In genomic region chr16:20900299-20901067, GRCh38 we compare ENCODE assay signal across 8 cellular contexts. TPM values are rescaled to one million over a fixed set of nuclear protein-coding genes. Genes with fewer than 3 reads are reported as not detected.
A peak's percentile ranks its signal among the peaks of the same experiment; 100 is the strongest.
DNase-seq lines count a peak whose midpoint lies in the region; ATAC-seq, FAIRE-seq and TF ChIP-seq lines count a peak whose summit lies in the region.

Gene DCUN1D3 (minus strand): TSS chr16:20900358. CDS start chr16:20862538, 37,820 bp downstream.
Gene LYRM1 (plus strand): TSS chr16:20900771. CDS start chr16:20915556, 14,785 bp downstream.

- ATAC-seq in stimulated activated naive CD8-positive, alpha-beta T cell treated with anti-CD3 and anti-CD28 coated beads, Interleukin-15, amount 100 ng/mL, for 72 hours = peak; percentile 88

- H3K27ac Mint-ChIP-seq in nephron progenitor cell = peak within 1 kb of the TSS; percentile 100
- peak within 1 kb of the TSS; percentile 96 to 99 for H3K27ac Mint-ChIP-seq in stimulated activated naive CD8-positive, alpha-beta T cell treated with anti-CD3 and anti-CD28 coated beads, Interleukin-15, amount 100 ng/mL, for 72 hours

- H3K9me3 ChIP-seq in MG63 = no peaks in the 10 kb centered on the region

- H3K4me3 ChIP-seq in MG63 = peak within 1 kb of the TSS; percentile 74

- no peaks in the 10 kb centered on the region for H3K9me3 Mint-ChIP-seq in nephron progenitor cell
- no peaks in the 10 kb centered on the region for H3K9me3 Mint-ChIP-seq in stimulated activated naive CD8-positive, alpha-beta T cell treated with anti-CD3 and anti-CD28 coated beads, Interleukin-15, amount 100 ng/mL, for 72 hours

- H3K4me1 Mint-ChIP-seq in nephron progenitor cell = peaks cover 68% of the 10 kb centered on the region
- peaks cover 73% of the 10 kb centered on the region for H3K4me1 Mint-ChIP-seq in stimulated activated naive CD8-positive, alpha-beta T cell treated with anti-CD3 and anti-CD28 coated beads, Interleukin-15, amount 100 ng/mL, for 72 hours

- TF ChIP-seq POLR2A in H54 (IDR thresholded peaks at IDR 0.05; ENCODE audit: low read depth, low read length) = peak; percentile 78

- DNase-seq in EH (ENCODE audit: low read depth) = peak; percentile 100
- peak; percentile 80 for DNase-seq in H54 (ENCODE audit: insufficient read length, low spot score)
- peak; percentile 98 for DNase-seq in MG63
- peak; percentile 87 for DNase-seq in SHP77 treated with DMSO at 0.1 percent for 48 hours (lab: John Stamatoyannopoulos, UW)
- DNase-seq in activated effector memory CD4-positive, alpha-beta T cell treated with anti-CD3 and anti-CD28 coated beads, Interleukin-2, amount 50 U/mL, for 16 hours = peak; percentile 95
- peak; percentile 99 for DNase-seq in fibroblast of the conjunctiva (ENCODE audit: low read depth)
- DNase-seq in nephron progenitor cell = peak; percentile 97
- DNase-seq in stimulated activated naive CD8-positive, alpha-beta T cell treated with anti-CD3 and anti-CD28 coated beads, Interleukin-15, amount 100 ng/mL, for 72 hours = peak; percentile 85 to 91

- H3K27me3 Mint-ChIP-seq in nephron progenitor cell (ENCODE audit: low read depth, poor library complexity) = peaks cover 3% of the 10 kb centered on the region
- no peaks in the 10 kb centered on the region for H3K27me3 Mint-ChIP-seq in stimulated activated naive CD8-positive, alpha-beta T cell treated with anti-CD3 and anti-CD28 coated beads, Interleukin-15, amount 100 ng/mL, for 72 hours

- peak; percentile 48 for FAIRE-seq in H54 (lab: Jason Lieb, UNC)

- H3K36me3 ChIP-seq in MG63 = peaks cover 34% of the 10 kb centered on the region

- H3K36me3 Mint-ChIP-seq in nephron progenitor cell (ENCODE audit: low read depth) = peaks cover 32% of the 10 kb centered on the region

- H3K27me3 ChIP-seq in MG63 = no peaks in the 10 kb centered on the region

- peak within 1 kb of the TSS; percentile 90 for H3K4me3 Mint-ChIP-seq in nephron progenitor cell
- H3K4me3 Mint-ChIP-seq in stimulated activated naive CD8-positive, alpha-beta T cell treated with anti-CD3 and anti-CD28 coated beads, Interleukin-15, amount 100 ng/mL, for 72 hours = peak within 1 kb of the TSS; percentile 79 to 95

- TF ChIP-seq CTCF in nephron progenitor cell (IDR thresholded peaks at IDR 0.05) = no peak

RNA-seq across cellular contexts. Expression of gene DCUN1D3, which starts in this region (rescaled TPM):
- total RNA-seq in MG63 (2014; rRNA removed; shearing (Covaris generic); ENCODE audit: low replicate concordance) = 15.6 and 16.8 TPM in 2 replicates

RNA-seq across cellular contexts. Expression of gene LYRM1, which starts in this region (rescaled TPM):
- total RNA-seq in MG63 (2014; rRNA removed; shearing (Covaris generic); ENCODE audit: low replicate concordance) = 65.9 and 78.8 TPM in 2 replicates

Comparison
In these comparisons a context has a peak if more than half of its experiments do, and no peak if none do; other contexts are left out.
1. Peak in every context shown above with its lines: DNase-seq, ATAC-seq and H3K4me3 ChIP-seq.